18 cellular contexts compared by ENCODE assay signal in genomic region chr14:100504372-100505078, GRCh38.
DNase-seq lines count a peak whose midpoint lies in the region; ATAC-seq, FAIRE-seq and TF ChIP-seq lines count a peak whose summit lies in the region.
"Had no signal": no experiment of that assay in that cellular context is flagged by ENCODE, and none has a peak within 500 bp of the region (broad histone marks: within the 10 kb centered on the region; RNA-seq: fewer than 3 reads in every experiment).

No MANE protein-coding gene starts in this region.

- in situ Hi-C loops in GM23248 (cut with MboI): no loop called here

- H3K36me3 ChIP-seq in GM23248 (ENCODE audit: low read depth): 0 out of 2 replicates have a peak, but pooled peaks cover 2% of the 10 kb centered on the region
- H3K36me3 ChIP-seq: BE2C had no signal

- no peak for FAIRE-seq in HTR-8/SVneo (lab: Jason Lieb, UNC)
- FAIRE-seq: colon, frontal cortex had no signal

- H3K27me3 ChIP-seq in GM23248 (replicated peaks; ENCODE audit: insufficient read depth): no peaks in the 10 kb centered on the region
- no peaks in the 10 kb centered on the region for H3K27me3 ChIP-seq in foreskin keratinocyte
- H3K27me3 ChIP-seq: BE2C had no signal

- no peak for TF ChIP-seq CTCF in foreskin keratinocyte (conservative IDR thresholded peaks at IDR 0.05)

- H2AFZ ChIP-seq in GM23248: no peak overlapping the region

- H3K4me1 ChIP-seq in GM23248 (ENCODE audit: insufficient read depth) (no peaks in the 10 kb centered on the region), foreskin keratinocyte (no peaks in the 10 kb centered on the region)
- H3K4me1 ChIP-seq: BE2C had no signal

- no peak overlapping the region for H3K9ac ChIP-seq in GM23248

- H3K9me3 ChIP-seq in GM23248 (ENCODE audit: low read depth): no peaks in the 10 kb centered on the region
- H3K9me3 ChIP-seq: BE2C had no signal

- H3K9me2 ChIP-seq in GM23248 (ENCODE audit: insufficient read depth): no peaks in the 10 kb centered on the region; the same call in 1 of the 2 replicates

- no peak overlapping the region for H3K4me3 ChIP-seq in GM23248

- H3K4me2 ChIP-seq in GM23248 (ENCODE audit: unreplicated experiment): no peak overlapping the region

- H3F3A ChIP-seq in GM23248 (ENCODE audit: insufficient read depth): no peaks in the 10 kb centered on the region

- H4K20me1 ChIP-seq in GM23248 (ENCODE audit: insufficient read depth): no peaks in the 10 kb centered on the region; the same call in 1 of the 2 replicates

- DNase-seq in GM23248 (peak; percentile 45), HTR-8/SVneo (ENCODE audit: insufficient read length, low spot score) (peak; percentile 20), T1000 (lab: John Stamatoyannopoulos, UW) (peak; percentile 7), foreskin keratinocyte (peak; percentile 35 to 58), globus pallidus (ENCODE audit: low spot score) (no peak), SKM-1 treated with dmso at 0.1 percent for 144 hours (lab: John Stamatoyannopoulos, UW; ENCODE audit: unreplicated experiment) (no peak)
- no peak for DNase-seq in activated CD4-positive, alpha-beta T cell treated with anti-CD3 and anti-CD28 coated beads, Interleukin-2, amount 50 U/mL, for 48 hours
- DNase-seq: anterior cingulate cortex; BE2C; left colon; midbrain; NCI-H2029; NCI-H774; stimulated activated CD8-positive, alpha-beta memory T cell treated with anti-CD3 and anti-CD28 coated beads, Interleukin-4, amount 100 ng/mL, for 48 hours; substantia nigra; SW 1271 had no signal

- peak; percentile 50 for ATAC-seq in foreskin keratinocyte

- 72 to 78% methylated on average over 3 of the region's 3 CpGs for WGBS in GM23248 (ENCODE audit: low coverage in 1 of 2, low lambda C conversion rate in 2 of 2, missing lambda C conversion rate in 2 of 2), 2 experiments

- no peak overlapping the region for H3K27ac ChIP-seq in GM23248
- no peak overlapping the region for H3K27ac ChIP-seq in foreskin keratinocyte

- peaks cover 6% of the 10 kb centered on the region; the same call in 1 of the 2 replicates for H3K79me2 ChIP-seq in GM23248 (ENCODE audit: insufficient read depth)

Comparison
In these comparisons a context has a peak if more than half of its experiments do, and no peak if none do; other contexts are left out.
1. DNase-seq: peak in GM23248 (single experiment), HTR-8/SVneo (single experiment), T1000 (single experiment) and foreskin keratinocyte (2 of 2); none in globus pallidus (single experiment), SKM-1 treated with dmso at 0.1 percent for 144 hours (single experiment) and activated CD4-positive, alpha-beta T cell treated with anti-CD3 and anti-CD28 coated beads, Interleukin-2, amount 50 U/mL, for 48 hours (0 of 2).